Comparison of ENCODE assay signal across 8 cellular contexts in the genomic region with DNA sequence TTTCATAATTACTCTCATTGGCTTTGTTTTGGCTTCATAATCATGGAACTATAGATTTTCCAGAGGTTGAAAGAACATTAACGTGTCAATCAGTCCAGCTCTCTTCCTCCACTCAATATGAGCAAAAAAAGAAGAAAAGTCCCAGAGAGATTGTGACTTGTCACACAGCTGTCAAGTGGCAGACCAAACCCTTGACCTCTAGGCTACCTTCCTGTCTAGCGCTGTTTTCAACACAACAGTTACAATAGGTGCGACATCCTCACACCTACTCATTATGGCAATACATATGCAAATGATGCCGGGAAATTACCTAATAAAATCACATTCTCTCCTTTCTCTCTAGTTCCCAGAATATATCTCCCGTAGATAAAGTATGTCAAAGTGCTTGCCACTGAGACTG. TPM values are rescaled to one million over a fixed set of nuclear protein-coding genes. Genes with fewer than 3 reads are reported as not detected.
DNase-seq lines count a peak whose midpoint lies in the region; ATAC-seq and TF ChIP-seq lines count a peak whose summit lies in the region.

No MANE protein-coding gene starts in this region.

- peaks cover 35% of the 10 kb centered on the region for H3K4me1 Mint-ChIP-seq in activated T-helper 1 cell treated with anti-CD3 and anti-CD28 coated beads, Interleukin-12 subunit alpha, Interleukin-12 subunit beta, Interleukin-2, Interleukin-4 antibody, amounts not matched to agents 30 ng/mL and 10 ng/mL and 1 ng/mL, durations not matched to agents 14 hours and 24 hours and 36 hours (ENCODE audit: low read depth)

- no peaks in the 10 kb centered on the region for H3K9me3 Mint-ChIP-seq in activated T-helper 1 cell treated with anti-CD3 and anti-CD28 coated beads, Interleukin-12 subunit alpha, Interleukin-12 subunit beta, Interleukin-2, Interleukin-4 antibody, amounts not matched to agents 30 ng/mL and 10 ng/mL and 1 ng/mL, durations not matched to agents 14 hours and 24 hours and 36 hours

- no peaks in the 10 kb centered on the region for H3K36me3 ChIP-seq in lung (ENCODE audit: control insufficient read depth in 2 of 2, insufficient read depth in 2 of 2, low read length in 2 of 2)

- no peaks in the 10 kb centered on the region for H3K27me3 ChIP-seq in lung (ENCODE audit: control insufficient read depth, insufficient read depth)

- DNase-seq in stimulated activated CD4-positive, alpha-beta T cell treated with anti-CD3 and anti-CD28 coated beads, Interleukin-15, amount 100 ng/mL, for 24 hours: peak; percentile 20
- no peak for DNase-seq in stimulated activated CD4-positive, alpha-beta T cell treated with anti-CD3 and anti-CD28 coated beads, Interleukin-2, amount 100 ng/mL, for 48 hours
- peak; percentile 4 for DNase-seq in activated T-helper 1 cell treated with anti-CD3 and anti-CD28 coated beads, Interleukin-12 subunit alpha, Interleukin-12 subunit beta, Interleukin-2, Interleukin-4 antibody, amounts not matched to agents 30 ng/mL and 10 ng/mL and 1 ng/mL, durations not matched to agents 14 hours and 24 hours and 36 hours (ENCODE audit: low spot score)
- DNase-seq in lung (ENCODE audit: low spot score): no peak
- no peak for DNase-seq in NCI-H1436 (lab: John Stamatoyannopoulos, UW)
- DNase-seq in NCI-H1048 (lab: John Stamatoyannopoulos, UW): no peak

- intact Hi-C loops in activated T-helper 1 cell treated with anti-CD3 and anti-CD28 coated beads, Interleukin-12 subunit alpha, Interleukin-12 subunit beta, Interleukin-2, Interleukin-4 antibody, amounts not matched to agents 30 ng/mL and 10 ng/mL and 1 ng/mL, durations not matched to agents 14 hours and 24 hours and 36 hours (cut with micrococcal nuclease): no loop called here

- H3K27ac ChIP-seq in lung (ENCODE audit: low read depth in 1 of 2, low read length in 1 of 2): peak overlapping the region; percentile 93 to 97

- ATAC-seq in HG03521 (IDR thresholded peaks at IDR 0.05; ENCODE audit: unreplicated experiment): peak; percentile 30
- no peak for ATAC-seq in lung (ENCODE audit: insufficient read depth, low FRiP score)
- ATAC-seq in HG02840 (IDR thresholded peaks at IDR 0.05; ENCODE audit: low FRiP score, unreplicated experiment): no peak

- peaks cover 0 to 21% of the 10 kb centered on the region in 2 donors for H3K4me1 ChIP-seq in lung (ENCODE audit: control insufficient read depth in 2 of 2, insufficient read depth in 2 of 2, low read length in 2 of 2)

- H3K27ac Mint-ChIP-seq in activated T-helper 1 cell treated with anti-CD3 and anti-CD28 coated beads, Interleukin-12 subunit alpha, Interleukin-12 subunit beta, Interleukin-2, Interleukin-4 antibody, amounts not matched to agents 30 ng/mL and 10 ng/mL and 1 ng/mL, durations not matched to agents 14 hours and 24 hours and 36 hours: no peak overlapping the region

- no peaks in the 10 kb centered on the region for H3K9me3 ChIP-seq in lung (ENCODE audit: control insufficient read depth in 2 of 2, insufficient read depth in 1 of 2, low read length in 1 of 2)

- H3K27me3 Mint-ChIP-seq in activated T-helper 1 cell treated with anti-CD3 and anti-CD28 coated beads, Interleukin-12 subunit alpha, Interleukin-12 subunit beta, Interleukin-2, Interleukin-4 antibody, amounts not matched to agents 30 ng/mL and 10 ng/mL and 1 ng/mL, durations not matched to agents 14 hours and 24 hours and 36 hours (ENCODE audit: insufficient read depth): no peaks in the 10 kb centered on the region

- no peak overlapping the region for H3K4me3 ChIP-seq in lung

- TF ChIP-seq CTCF in lung (IDR thresholded peaks at IDR 0.05; ENCODE audit: control extremely low read depth, extremely low read depth): no peak

- H3K4me3 Mint-ChIP-seq in activated T-helper 1 cell treated with anti-CD3 and anti-CD28 coated beads, Interleukin-12 subunit alpha, Interleukin-12 subunit beta, Interleukin-2, Interleukin-4 antibody, amounts not matched to agents 30 ng/mL and 10 ng/mL and 1 ng/mL, durations not matched to agents 14 hours and 24 hours and 36 hours: no peak overlapping the region

- peaks cover 17% of the 10 kb centered on the region for H3K36me3 Mint-ChIP-seq in activated T-helper 1 cell treated with anti-CD3 and anti-CD28 coated beads, Interleukin-12 subunit alpha, Interleukin-12 subunit beta, Interleukin-2, Interleukin-4 antibody, amounts not matched to agents 30 ng/mL and 10 ng/mL and 1 ng/mL, durations not matched to agents 14 hours and 24 hours and 36 hours (ENCODE audit: low read depth)

- 37 to 42% methylated on average over 5 of the region's 5 CpGs for WGBS in lung, 2 donors

RNA-seq across cellular contexts. Expression of a gene that starts 1.1 kb away (rescaled TPM):
- 20.6 TPM in 2 replicates for total RNA-seq in activated T-helper 1 cell treated with anti-CD3 and anti-CD28 coated beads, Interleukin-12 subunit alpha, Interleukin-12 subunit beta, Interleukin-2, Interleukin-4 antibody, amounts not matched to agents 30 ng/mL and 10 ng/mL and 1 ng/mL, durations not matched to agents 14 hours and 24 hours and 36 hours
- total RNA-seq in lung: 10 to 100 TPM; 15.6 to 33.2 TPM
- 1 to 10 TPM; 4.6 to 7.0 TPM for polyA plus RNA-seq in lung

Comparison
In these comparisons a context has a peak if more than half of its experiments do, and no peak if none do; other contexts are left out.
1. DNase-seq: peak in stimulated activated CD4-positive, alpha-beta T cell treated with anti-CD3 and anti-CD28 coated beads, Interleukin-15, amount 100 ng/mL, for 24 hours (single experiment) and activated T-helper 1 cell treated with anti-CD3 and anti-CD28 coated beads, Interleukin-12 subunit alpha, Interleukin-12 subunit beta, Interleukin-2, Interleukin-4 antibody, amounts not matched to agents 30 ng/mL and 10 ng/mL and 1 ng/mL, durations not matched to agents 14 hours and 24 hours and 36 hours (single experiment); none in stimulated activated CD4-positive, alpha-beta T cell treated with anti-CD3 and anti-CD28 coated beads, Interleukin-2, amount 100 ng/mL, for 48 hours (0 of 2), lung (single experiment), NCI-H1436 (single experiment) and NCI-H1048 (single experiment).